8 cellular contexts compared by ENCODE assay signal in the genomic region with DNA sequence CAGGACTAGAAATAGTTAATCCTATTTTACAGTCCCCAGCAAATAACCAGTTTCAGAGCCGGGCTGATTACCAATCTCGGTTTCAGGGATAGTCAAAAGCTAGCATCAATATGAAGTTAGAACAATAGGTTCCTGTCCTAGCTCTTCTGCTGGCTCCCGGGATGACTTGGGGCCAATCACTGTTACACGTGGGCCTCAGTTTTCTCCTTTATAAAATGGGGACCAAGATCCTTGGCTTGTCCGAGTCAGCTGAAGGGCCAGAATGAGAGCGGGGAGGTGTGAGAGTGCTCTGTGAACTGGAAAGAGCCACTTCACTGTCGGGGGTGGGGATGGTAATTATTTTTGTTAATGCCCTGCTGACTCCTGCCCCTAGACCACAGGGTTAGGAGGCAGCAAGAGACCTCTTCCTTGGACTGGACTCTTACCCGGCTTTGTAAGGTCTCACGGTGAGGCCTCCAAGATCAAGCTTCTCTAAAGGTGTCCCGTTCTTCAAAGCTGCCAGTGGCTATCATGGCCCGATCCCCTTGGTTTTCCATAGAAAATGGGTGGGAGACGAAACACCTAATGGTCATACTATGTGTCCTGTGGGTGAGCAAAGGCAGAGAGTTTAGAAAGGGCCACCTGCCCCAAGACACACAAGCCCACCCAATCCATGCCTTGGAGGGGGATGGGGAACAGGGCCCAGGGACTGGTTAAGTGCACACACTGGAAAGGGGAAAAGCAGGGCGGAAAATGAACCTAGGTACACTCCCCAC. TPM values are rescaled to one million over a fixed set of nuclear protein-coding genes. Genes with fewer than 3 reads are reported as not detected.
A peak's percentile ranks its signal among the peaks of the same experiment; 100 is the strongest.
DNase-seq lines count a peak whose midpoint lies in the region; ATAC-seq and TF ChIP-seq lines count a peak whose summit lies in the region.

No MANE protein-coding gene starts in this region.

- no peaks in the 10 kb centered on the region for H3K9me3 Mint-ChIP-seq in activated CD4-positive, alpha-beta T cell treated with anti-CD3 and anti-CD28 coated beads for 36 hours (ENCODE audit: low read depth)
- no peaks in the 10 kb centered on the region for H3K9me3 Mint-ChIP-seq in activated CD8-positive, alpha-beta T cell treated with anti-CD3 and anti-CD28 coated beads, Interleukin-2, amount 10 ng/mL, durations not matched to agents 7 days and 5 days (ENCODE audit: insufficient read depth)

- TF ChIP-seq CTCF in kidney epithelial cell (IDR thresholded peaks at IDR 0.05; ENCODE audit: insufficient read depth, low read length, poor library complexity, severe bottlenecking): no peak

- H3K4me3 ChIP-seq in kidney epithelial cell (ENCODE audit: low read depth, low read length): peak overlapping the region; percentile 68
- peak overlapping the region; percentile 72 to 92 (median 88) for H3K4me3 ChIP-seq in subcutaneous abdominal adipose tissue (ENCODE audit: low read depth in 1 of 5, low read length in 5 of 5)

- DNase-seq in activated CD4-positive, alpha-beta T cell treated with anti-CD3 and anti-CD28 coated beads for 36 hours: no peak
- no peak for DNase-seq in activated CD4-positive, alpha-beta T cell treated with anti-CD3 and anti-CD28 coated beads, Interleukin-2, amount 50 U/mL, for 4 hours
- no peak for DNase-seq in activated CD8-positive, alpha-beta T cell treated with anti-CD3 and anti-CD28 coated beads, Interleukin-2, amount 10 ng/mL, durations not matched to agents 7 days and 5 days
- DNase-seq in kidney epithelial cell (ENCODE audit: low read depth): no peak
- DNase-seq in NCI-H2171 treated with DMSO at 0.1 percent for 48 hours (lab: John Stamatoyannopoulos, UW): no peak
- DNase-seq in activated effector memory CD4-positive, alpha-beta T cell treated with Interleukin-2 at 50 U/mL for 16 hours: no peak

- intact Hi-C loops in activated CD4-positive, alpha-beta T cell treated with anti-CD3 and anti-CD28 coated beads for 36 hours (cut with DNase I, micrococcal nuclease): loop anchor here (5.0 to 10.0 kb wide), 3 partner anchors 191 to 764 kb away; a partner anchor contains a TSS

- peaks cover 78% of the 10 kb centered on the region for H3K4me1 Mint-ChIP-seq in activated CD4-positive, alpha-beta T cell treated with anti-CD3 and anti-CD28 coated beads for 36 hours
- H3K4me1 Mint-ChIP-seq in activated CD8-positive, alpha-beta T cell treated with anti-CD3 and anti-CD28 coated beads, Interleukin-2, amount 10 ng/mL, durations not matched to agents 7 days and 5 days (ENCODE audit: low read depth): peaks cover 65% of the 10 kb centered on the region

- peaks cover 60% of the 10 kb centered on the region for H3K36me3 Mint-ChIP-seq in activated CD4-positive, alpha-beta T cell treated with anti-CD3 and anti-CD28 coated beads for 36 hours (ENCODE audit: low read depth)
- peaks cover 62% of the 10 kb centered on the region for H3K36me3 Mint-ChIP-seq in activated CD8-positive, alpha-beta T cell treated with anti-CD3 and anti-CD28 coated beads, Interleukin-2, amount 10 ng/mL, durations not matched to agents 7 days and 5 days (ENCODE audit: low read depth)

- peak overlapping the region; percentile 89 for H3K4me3 Mint-ChIP-seq in activated CD4-positive, alpha-beta T cell treated with anti-CD3 and anti-CD28 coated beads for 36 hours
- H3K4me3 Mint-ChIP-seq in activated CD8-positive, alpha-beta T cell treated with anti-CD3 and anti-CD28 coated beads, Interleukin-2, amount 10 ng/mL, durations not matched to agents 7 days and 5 days: peak overlapping the region; percentile 87

- ATAC-seq in activated CD4-positive, alpha-beta T cell treated with anti-CD3 and anti-CD28 coated beads for 36 hours: no peak
- ATAC-seq in activated CD8-positive, alpha-beta T cell treated with anti-CD3 and anti-CD28 coated beads, Interleukin-2, amount 10 ng/mL, durations not matched to agents 7 days and 5 days: no peak
- no peak for ATAC-seq in HG03520 (IDR thresholded peaks at IDR 0.05; ENCODE audit: unreplicated experiment)

- peak overlapping the region; percentile 76 for H3K27ac ChIP-seq in subcutaneous abdominal adipose tissue (ENCODE audit: low read depth, low read length)

- H3K27me3 ChIP-seq in kidney epithelial cell (ENCODE audit: control insufficient read depth, insufficient read depth, low read length): no peaks in the 10 kb centered on the region
- no peaks in the 10 kb centered on the region for H3K27me3 ChIP-seq in subcutaneous abdominal adipose tissue (ENCODE audit: control insufficient read depth in 5 of 5, insufficient read depth in 4 of 5, low read length in 5 of 5)

- POLR2A ChIA-PET in activated CD4-positive, alpha-beta T cell treated with anti-CD3 and anti-CD28 coated beads for 36 hours (lab: Charles Lee): interaction anchor here (0.5 to 4.5 kb wide), 15 partner anchors 9 to 190 kb away, joined by 3 to 66 read pairs (median 3); a partner anchor contains a TSS
- POLR2A ChIA-PET in activated CD8-positive, alpha-beta T cell treated with anti-CD3 and anti-CD28 coated beads, Interleukin-2, amount 10 ng/mL, durations not matched to agents 7 days and 5 days (lab: Charles Lee): interaction anchor here (1.1 to 10.0 kb wide), 10 partner anchors 11 to 190 kb away, joined by 4 to 187 read pairs (median 14); a partner anchor contains a TSS

- peaks cover 9% of the 10 kb centered on the region for H3K36me3 ChIP-seq in kidney epithelial cell (ENCODE audit: control insufficient read depth, insufficient read depth, low read length)
- H3K36me3 ChIP-seq in subcutaneous abdominal adipose tissue (ENCODE audit: control insufficient read depth in 5 of 5, insufficient read depth in 5 of 5, low read length in 5 of 5): peaks cover 0 to 37% (median 35%) of the 10 kb centered on the region in 5 donors

- peak overlapping the region in 4 of 5 donors; percentile 70 to 82 (median 75) for H3K9ac ChIP-seq in subcutaneous abdominal adipose tissue (ENCODE audit: low read length in 5 of 5)

- peak overlapping the region; percentile 95 for H3K27ac Mint-ChIP-seq in activated CD4-positive, alpha-beta T cell treated with anti-CD3 and anti-CD28 coated beads for 36 hours
- H3K27ac Mint-ChIP-seq in activated CD8-positive, alpha-beta T cell treated with anti-CD3 and anti-CD28 coated beads, Interleukin-2, amount 10 ng/mL, durations not matched to agents 7 days and 5 days: peak overlapping the region; percentile 95

- no peaks in the 10 kb centered on the region for H3K27me3 Mint-ChIP-seq in activated CD4-positive, alpha-beta T cell treated with anti-CD3 and anti-CD28 coated beads for 36 hours
- no peaks in the 10 kb centered on the region for H3K27me3 Mint-ChIP-seq in activated CD8-positive, alpha-beta T cell treated with anti-CD3 and anti-CD28 coated beads, Interleukin-2, amount 10 ng/mL, durations not matched to agents 7 days and 5 days (ENCODE audit: low read depth)

- no peaks in the 10 kb centered on the region for H3K9me3 ChIP-seq in subcutaneous abdominal adipose tissue (ENCODE audit: control insufficient read depth in 5 of 5, low read length in 5 of 5)

- H3K4me1 ChIP-seq in subcutaneous abdominal adipose tissue (ENCODE audit: control insufficient read depth in 5 of 5, insufficient read depth in 5 of 5, low read length in 5 of 5): peaks cover 3 to 77% (median 54%) of the 10 kb centered on the region in 5 donors

- CTCF ChIA-PET in activated CD4-positive, alpha-beta T cell treated with anti-CD3 and anti-CD28 coated beads for 36 hours (lab: Charles Lee): interaction anchor here (0.6 to 2.1 kb wide), 8 partner anchors 11 to 804 kb away, joined by 3 to 13 read pairs (median 5); a partner anchor contains a TSS
- CTCF ChIA-PET in activated CD8-positive, alpha-beta T cell treated with anti-CD3 and anti-CD28 coated beads, Interleukin-2, amount 10 ng/mL, durations not matched to agents 7 days and 5 days (lab: Charles Lee): interaction anchor here (1.0 to 4.3 kb wide), 11 partner anchors 9 to 190 kb away, joined by 3 to 29 read pairs (median 5); a partner anchor contains a TSS

RNA-seq across cellular contexts. Expression of a gene that starts 1.4 kb away (rescaled TPM):
- total RNA-seq in activated CD4-positive, alpha-beta T cell treated with anti-CD3 and anti-CD28 coated beads for 36 hours: 100 to 1,000 TPM; 259 to 261 TPM
- total RNA-seq in activated CD8-positive, alpha-beta T cell treated with anti-CD3 and anti-CD28 coated beads, Interleukin-2, amount 10 ng/mL, durations not matched to agents 7 days and 5 days: 100 to 1,000 TPM; 205 to 218 TPM
- total RNA-seq in kidney epithelial cell: 13.0 and 18.5 TPM in 2 replicates

RNA-seq across cellular contexts. Expression of a gene that starts 27.7 kb away (rescaled TPM):
- under 1 TPM; 0.69 to 0.73 TPM for total RNA-seq in activated CD4-positive, alpha-beta T cell treated with anti-CD3 and anti-CD28 coated beads for 36 hours
- 1 to 10 TPM; 2.9 TPM for total RNA-seq in activated CD8-positive, alpha-beta T cell treated with anti-CD3 and anti-CD28 coated beads, Interleukin-2, amount 10 ng/mL, durations not matched to agents 7 days and 5 days
- total RNA-seq in kidney epithelial cell: 0.84 and 1.6 TPM in 2 replicates

RNA-seq across cellular contexts. Expression of a gene that starts 30.4 kb away (rescaled TPM):
- under 1 TPM; 0.37 to 0.57 TPM for total RNA-seq in activated CD4-positive, alpha-beta T cell treated with anti-CD3 and anti-CD28 coated beads for 36 hours
- total RNA-seq in activated CD8-positive, alpha-beta T cell treated with anti-CD3 and anti-CD28 coated beads, Interleukin-2, amount 10 ng/mL, durations not matched to agents 7 days and 5 days: not detected
- total RNA-seq in kidney epithelial cell: not detected in 2 replicates

Comparison
In these comparisons a context has a peak if more than half of its experiments do, and no peak if none do; other contexts are left out.
1. RNA of a gene that starts 1.4 kb away (total RNA-seq): 259 to 261 TPM in activated CD4-positive, alpha-beta T cell treated with anti-CD3 and anti-CD28 coated beads for 36 hours and 205 to 218 TPM in activated CD8-positive, alpha-beta T cell treated with anti-CD3 and anti-CD28 coated beads, Interleukin-2, amount 10 ng/mL, durations not matched to agents 7 days and 5 days; 13.0 to 18.5 TPM in kidney epithelial cell; every median in the first group is over 10 times any median in the second.